In genomic region chr15:38874464-38874863, GRCh38 we compare ENCODE assay signal across 16 cellular contexts.
"Had no signal": no experiment of that assay in that cellular context is flagged by ENCODE, and none has a peak within 500 bp of the region (broad histone marks: within the 10 kb centered on the region; RNA-seq: fewer than 3 reads in every experiment).

No MANE protein-coding gene starts in this region.

- H3K4me1 ChIP-seq: ascending aorta, psoas muscle, testis had no signal

- H3K9me3 ChIP-seq: psoas muscle, testis had no signal

- H3K4me1 Mint-ChIP-seq: activated naive CD4-positive, alpha-beta T cell treated with anti-CD3 and anti-CD28 coated beads, Interleukin-2, amount 50 U/mL, for 24 hours; memory B cell; neural crest cell; stimulated activated effector memory CD8-positive, alpha-beta T cell treated with anti-CD3 and anti-CD28 coated beads, Interleukin-12 subunit alpha, Interleukin-12 subunit beta, amount 100 ng/mL, for 72 hours had no signal

- DNase-seq: activated CD4-positive, alpha-beta T cell treated with anti-CD3 and anti-CD28 coated beads, Interleukin-2, amount 50 U/mL, for 4 hours; activated gamma-delta T cell; left colon; psoas muscle; right cardiac atrium; stimulated activated CD4-positive, alpha-beta T cell treated with anti-CD3 and anti-CD28 coated beads, Interleukin-4, amount 100 ng/mL, for 1 hour; testis had no signal

- H3K4me3 ChIP-seq: ascending aorta, coronary artery, psoas muscle, smooth muscle cell, testis had no signal

- H3K27me3 ChIP-seq: ascending aorta, testis had no signal

- H3K36me3 ChIP-seq: ascending aorta had no signal

- H3K4me3 Mint-ChIP-seq: activated naive CD4-positive, alpha-beta T cell treated with anti-CD3 and anti-CD28 coated beads, Interleukin-2, amount 50 U/mL, for 24 hours; memory B cell; neural crest cell; stimulated activated effector memory CD8-positive, alpha-beta T cell treated with anti-CD3 and anti-CD28 coated beads, Interleukin-12 subunit alpha, Interleukin-12 subunit beta, amount 100 ng/mL, for 72 hours; type B pancreatic cell had no signal

- H3K9me3 Mint-ChIP-seq: activated naive CD4-positive, alpha-beta T cell treated with anti-CD3 and anti-CD28 coated beads, Interleukin-2, amount 50 U/mL, for 24 hours; stimulated activated effector memory CD8-positive, alpha-beta T cell treated with anti-CD3 and anti-CD28 coated beads, Interleukin-12 subunit alpha, Interleukin-12 subunit beta, amount 100 ng/mL, for 72 hours; type B pancreatic cell had no signal

- H3K27ac ChIP-seq: ascending aorta, psoas muscle, testis had no signal

- H3K4me2 ChIP-seq: smooth muscle cell had no signal

- H3K27ac Mint-ChIP-seq: activated naive CD4-positive, alpha-beta T cell treated with anti-CD3 and anti-CD28 coated beads, Interleukin-2, amount 50 U/mL, for 24 hours; memory B cell; stimulated activated effector memory CD8-positive, alpha-beta T cell treated with anti-CD3 and anti-CD28 coated beads, Interleukin-12 subunit alpha, Interleukin-12 subunit beta, amount 100 ng/mL, for 72 hours; type B pancreatic cell had no signal

- ATAC-seq: left colon; psoas muscle; right cardiac atrium; stimulated activated effector memory CD8-positive, alpha-beta T cell treated with anti-CD3 and anti-CD28 coated beads, Interleukin-12 subunit alpha, Interleukin-12 subunit beta, amount 100 ng/mL, for 72 hours had no signal

- H3K36me3 Mint-ChIP-seq: activated naive CD4-positive, alpha-beta T cell treated with anti-CD3 and anti-CD28 coated beads, Interleukin-2, amount 50 U/mL, for 24 hours; memory B cell; stimulated activated effector memory CD8-positive, alpha-beta T cell treated with anti-CD3 and anti-CD28 coated beads, Interleukin-12 subunit alpha, Interleukin-12 subunit beta, amount 100 ng/mL, for 72 hours; type B pancreatic cell had no signal

- H3K27me3 Mint-ChIP-seq: type B pancreatic cell had no signal

- FAIRE-seq: endometrium had no signal
